ENCODE assay signal across 14 cellular contexts in genomic region chr2:100895402-100895801, GRCh38.
DNase-seq lines count a peak whose midpoint lies in the region; ATAC-seq, FAIRE-seq and TF ChIP-seq lines count a peak whose summit lies in the region.
"Had no signal": no experiment of that assay in that cellular context is flagged by ENCODE, and none has a peak within 500 bp of the region (broad histone marks: within the 10 kb centered on the region; RNA-seq: fewer than 3 reads in every experiment).

No MANE protein-coding gene starts in this region.

- H3K4me1 ChIP-seq in HCT116 (ENCODE audit: control insufficient read depth in 1 of 2, insufficient read depth in 2 of 2, low read length in 2 of 2) (peaks cover 45 to 54% of the 10 kb centered on the region in 2 experiments), left ventricle myocardium inferior (peaks cover 76% of the 10 kb centered on the region), small intestine (ENCODE audit: control insufficient read depth in 2 of 2, insufficient read depth in 1 of 2, low read depth in 1 of 2, low read length in 1 of 2) (no peaks in the 10 kb centered on the region)

- TF ChIP-seq POLR2A in HCT116 (IDR thresholded peaks at IDR 0.05; ENCODE audit: borderline replicate concordance, extremely low read depth, insufficient read depth, insufficient read length) = no peak

- DNase-seq in HCT116 (ENCODE audit: low read depth, low spot score) = no peak
- DNase-seq in WTC11 (ENCODE audit: low spot score) = no peak
- peak; percentile 67 for DNase-seq in left ventricle myocardium inferior
- peak; percentile 55 for DNase-seq in small intestine
- no peak for DNase-seq in activated naive CD4-positive, alpha-beta T cell treated with Interleukin-2 at 50 U/mL for 16 hours
- no peak for DNase-seq in urothelium cell line (ENCODE audit: low spot score)
- no peak for DNase-seq in T-helper 17 cell
- no peak for DNase-seq in T-helper 9 cell
- DNase-seq: KBM-7; NCI-H1694; NK-92 treated with Interleukin-12 subunit alpha and Interleukin-12 subunit beta, amount 100 ng/mL, for 24 hours; stimulated activated naive CD8-positive, alpha-beta T cell treated with anti-CD3 and anti-CD28 coated beads, Interleukin-15, amount 100 ng/mL, for 72 hours; T-helper 1 cell had no signal

- H3K9me3 ChIP-seq in HCT116 (ENCODE audit: control insufficient read depth in 1 of 2, insufficient read depth in 1 of 2, low read depth in 1 of 2, low read length in 2 of 2) (no peaks in the 10 kb centered on the region), left ventricle myocardium inferior (replicated peaks) (peaks cover 8% of the 10 kb centered on the region), small intestine (ENCODE audit: control insufficient read depth, low read depth) (no peaks in the 10 kb centered on the region), T-helper 17 cell (ENCODE audit: control insufficient read depth, low read length, poor library complexity, severe bottlenecking) (no peaks in the 10 kb centered on the region)

- TF ChIP-seq RAD21 in HCT116 (IDR thresholded peaks at IDR 0.05; ENCODE audit: low read depth) = no peak

- no peaks in the 10 kb centered on the region for H4K20me1 ChIP-seq in HCT116 (ENCODE audit: insufficient read depth)

- H3K36me3 Mint-ChIP-seq in WTC11 = no peaks in the 10 kb centered on the region
- peaks cover 2% of the 10 kb centered on the region for H3K36me3 Mint-ChIP-seq in T-helper 17 cell (ENCODE audit: low read depth)

- H3K4me3 Mint-ChIP-seq in WTC11 = no peak overlapping the region
- no peak overlapping the region for H3K4me3 Mint-ChIP-seq in T-helper 17 cell
- H3K4me3 Mint-ChIP-seq: stimulated activated naive CD8-positive, alpha-beta T cell treated with anti-CD3 and anti-CD28 coated beads, Interleukin-15, amount 100 ng/mL, for 72 hours had no signal

- H3K4me3 ChIP-seq in HCT116 (replicated peaks in 1 of 2; ENCODE audit: low read depth in 1 of 2, low read length in 2 of 2) (no peak overlapping the region), left ventricle myocardium inferior (no peak overlapping the region), small intestine (ENCODE audit: low read depth in 1 of 2, low read length in 2 of 2) (no peak overlapping the region)

- CTCF ChIA-PET in HCT116 (lab: Charles Lee) (no interaction called here), WTC11 (lab: Charles Lee) (interaction anchor here (1.6 kb wide), 1 partner anchor 24 kb away, joined by 4 read pairs; no protein-coding TSS in a partner anchor)

- no peak overlapping the region for H3K9ac ChIP-seq in HCT116 (ENCODE audit: low read length)

- TF ChIP-seq CTCF in HCT116 (IDR thresholded peaks at IDR 0.05 in 2 of 3, conservative IDR thresholded peaks at IDR 0.05 in 1 of 3; ENCODE audit: borderline replicate concordance in 1 of 3, insufficient read depth in 1 of 3, low read depth in 2 of 3, low read length in 2 of 3) = no peak
- TF ChIP-seq CTCF in WTC11 (IDR thresholded peaks at IDR 0.05) = no peak
- TF ChIP-seq CTCF in left ventricle myocardium inferior (IDR thresholded peaks at IDR 0.05; ENCODE audit: borderline replicate concordance) = no peak

- POLR2A ChIA-PET in HCT116 (lab: Charles Lee) (no interaction called here), WTC11 (lab: Charles Lee) (no interaction called here)

- H3K79me2 ChIP-seq in HCT116 (ENCODE audit: insufficient read depth, low read length) = no peaks in the 10 kb centered on the region

- H3K36me3 ChIP-seq in HCT116 (ENCODE audit: control insufficient read depth in 1 of 2, insufficient read depth in 2 of 2, low read length in 2 of 2) (no peaks in the 10 kb centered on the region; a peak in 1 of 4 replicates), left ventricle myocardium inferior (peaks cover 5% of the 10 kb centered on the region), small intestine (ENCODE audit: control insufficient read depth in 2 of 2, insufficient read depth in 2 of 2, low read length in 2 of 2) (no peaks in the 10 kb centered on the region)

- H3K27me3 Mint-ChIP-seq in WTC11 (ENCODE audit: low read depth) (no peaks in the 10 kb centered on the region), T-helper 17 cell (no peaks in the 10 kb centered on the region)
- H3K27me3 Mint-ChIP-seq: stimulated activated naive CD8-positive, alpha-beta T cell treated with anti-CD3 and anti-CD28 coated beads, Interleukin-15, amount 100 ng/mL, for 72 hours had no signal

- H3K4me1 Mint-ChIP-seq in WTC11 (peaks cover 22% of the 10 kb centered on the region), T-helper 17 cell (peaks cover 3% of the 10 kb centered on the region)

- FAIRE-seq in small intestine (lab: Jason Lieb, UNC) (no peak), urothelium cell line (lab: Jason Lieb, UNC) (no peak)
- FAIRE-seq: bronchial epithelial cell had no signal

- intact Hi-C loops in HCT116 (cut with micrococcal nuclease) (no loop called here), left ventricle myocardium inferior (cut with micrococcal nuclease) (no loop called here)

- WGBS in small intestine, 3 donors = 27 to 78% (median 39%) methylated on average over 3 of the region's 3 CpGs

- no peaks in the 10 kb centered on the region for H3K9me2 ChIP-seq in HCT116 (ENCODE audit: insufficient read depth)

- H3K27ac Mint-ChIP-seq in WTC11 = no peak overlapping the region
- H3K27ac Mint-ChIP-seq in T-helper 17 cell = no peak overlapping the region

- peaks cover 4% of the 10 kb centered on the region; the same call in 1 of the 2 replicates for H3K9me3 Mint-ChIP-seq in WTC11

- H3K27ac ChIP-seq in HCT116 (ENCODE audit: low read depth, low read length) = no peak overlapping the region; the same call in 1 of the 2 replicates
- peak overlapping the region; percentile 79 for H3K27ac ChIP-seq in left ventricle myocardium inferior (replicated peaks)
- H3K27ac ChIP-seq in small intestine (ENCODE audit: low read depth in 1 of 2, low read length in 1 of 2) = no peak overlapping the region

- no peak overlapping the region for H2AFZ ChIP-seq in HCT116 (ENCODE audit: low read depth, low read length, poor library complexity, severe bottlenecking)

- RAD21 ChIA-PET in HCT116 (lab: Charles Lee; ENCODE audit: low non-redundant PET in 1 of 2, low total read pairs in 2 of 2, uncharacterized antibody in 2 of 2, unreplicated experiment in 2 of 2) = no interaction called here

- no peak for ATAC-seq in HCT116
- no peak for ATAC-seq in WTC11
- no peak for ATAC-seq in T-helper 17 cell
- ATAC-seq: stimulated activated naive CD8-positive, alpha-beta T cell treated with anti-CD3 and anti-CD28 coated beads, Interleukin-15, amount 100 ng/mL, for 72 hours had no signal

- 0 out of 2 replicates have a peak overlapping the region, but pooled peaks have one; percentile 17 for H3K4me2 ChIP-seq in HCT116 (ENCODE audit: low read length)

- no peaks in the 10 kb centered on the region for H3K27me3 ChIP-seq in HCT116 (ENCODE audit: insufficient read depth, low read length)
- H3K27me3 ChIP-seq in left ventricle myocardium inferior (ENCODE audit: low read depth) = no peaks in the 10 kb centered on the region
- H3K27me3 ChIP-seq in small intestine (ENCODE audit: control insufficient read depth in 2 of 2, insufficient read depth in 2 of 2, low read length in 2 of 2) = no peaks in the 10 kb centered on the region

- BruUV-seq in HCT116 (replicated peaks; lab: Mats Ljungman, UMichigan) = no TSS peak

TF ChIP-seq in HCT116, 20 proteins besides CTCF, POLR2A, EP300 and RAD21 (continues in another document):
- TF ChIP-seq EZH2phosphoT487 (IDR thresholded peaks at IDR 0.05; ENCODE audit: borderline replicate concordance) (no peak), EZH2 (IDR thresholded peaks at IDR 0.05) (no peak), YY1 (IDR thresholded peaks at IDR 0.05; ENCODE audit: extremely low read depth, insufficient replicate concordance, low read depth, low read length) (no peak), FOSL1 (IDR thresholded peaks at IDR 0.05; ENCODE audit: low read depth) (no peak), POLR2AphosphoS5 (IDR thresholded peaks at IDR 0.05; ENCODE audit: low read depth, low read length) (no peak), SP1 (IDR thresholded peaks at IDR 0.05; ENCODE audit: low read depth) (no peak), TCF7L2 (IDR thresholded peaks at IDR 0.05; ENCODE audit: borderline replicate concordance, extremely low read depth, insufficient read depth, insufficient read length) (no peak), JUND (IDR thresholded peaks at IDR 0.05) (no peak), ELF1 (IDR thresholded peaks at IDR 0.05; ENCODE audit: borderline replicate concordance, low read depth) (no peak), ATF3 (IDR thresholded peaks at IDR 0.05) (no peak), ZNF274 (IDR thresholded peaks at IDR 0.05; ENCODE audit: low read depth, low read length) (no peak), ZFX (IDR thresholded peaks at IDR 0.05) (no peak), EGR1 (IDR thresholded peaks at IDR 0.05; ENCODE audit: low read depth) (no peak), SIN3A (IDR thresholded peaks at IDR 0.05; ENCODE audit: low read depth) (no peak)

TF ChIP-seq in WTC11, 78 proteins besides CTCF, POLR2A, EP300 and RAD21:
- TF ChIP-seq ZSCAN18 (CRISPR knock-in tag; IDR thresholded peaks at IDR 0.05) = no peak
- no peak for TF ChIP-seq TEAD1 (CRISPR knock-in tag; IDR thresholded peaks at IDR 0.05)
- no peak for TF ChIP-seq FOXK1 (CRISPR knock-in tag; IDR thresholded peaks at IDR 0.05)
- TF ChIP-seq ZNF263 (CRISPR knock-in tag; IDR thresholded peaks at IDR 0.05; ENCODE audit: low read depth) = peak; percentile 23; the same call in 1 of the 2 replicates
TF ChIP-seq in WTC11: peak in this region for 1.

Comparison
In these comparisons a context has a peak if more than half of its experiments do, and no peak if none do; other contexts are left out.
1. DNase-seq: peak in left ventricle myocardium inferior (single experiment) and small intestine (single experiment); none in HCT116 (single experiment), WTC11 (single experiment), activated naive CD4-positive, alpha-beta T cell treated with Interleukin-2 at 50 U/mL for 16 hours (single experiment), urothelium cell line (single experiment), T-helper 17 cell (0 of 3) and T-helper 9 cell (single experiment).